19 cellular contexts compared by ENCODE assay signal in genomic region chr18:24534737-24535136, GRCh38.
"Had no signal": no experiment of that assay in that cellular context is flagged by ENCODE, and none has a peak within 500 bp of the region (broad histone marks: within the 10 kb centered on the region; RNA-seq: fewer than 3 reads in every experiment).

No MANE protein-coding gene starts in this region.

- H3K27me3 ChIP-seq: neural progenitor cell, ovary, right atrium auricular region, testis, tibial nerve had no signal

- H3K9me3 ChIP-seq: heart left ventricle, ovary, right atrium auricular region, testis, tibial nerve had no signal

- H3K4me1 ChIP-seq: right atrium auricular region, testis had no signal

- H3K27ac Mint-ChIP-seq: endodermal cell; mesothelial cell of epicardium; natural killer cell treated with Interleukin-12 subunit alpha and Interleukin-12 subunit beta and Interleukin-15 and Interleukin-18, amount 100 ng/mL, for 72 hours; neural progenitor cell; stimulated activated memory B cell treated with anti-CD40 and anti-IgM and Interleukin-4, amounts not matched to agents 10 μg/mL and 1 μg/mL and 100 μg/mL, for 72 hours; stimulated activated naive CD8-positive, alpha-beta T cell treated with anti-CD3 and anti-CD28 coated beads, Interleukin-15, Interleukin-2, amounts not matched to agents 100 ng/mL and 50 ng/mL, for 24 hours had no signal

- ATAC-seq: heart left ventricle; left lobe of liver; natural killer cell treated with Interleukin-12 subunit alpha and Interleukin-12 subunit beta and Interleukin-15 and Interleukin-18, amount 100 ng/mL, for 72 hours; stimulated activated memory B cell treated with anti-CD40 and anti-IgM and Interleukin-4, amounts not matched to agents 10 μg/mL and 1 μg/mL and 100 μg/mL, for 72 hours had no signal

- H3K4me3 ChIP-seq: heart left ventricle, neural progenitor cell, ovary, right atrium auricular region, testis, tibial nerve had no signal

- H3K36me3 Mint-ChIP-seq: mesothelial cell of epicardium; natural killer cell treated with Interleukin-12 subunit alpha and Interleukin-12 subunit beta and Interleukin-15 and Interleukin-18, amount 100 ng/mL, for 72 hours; neural progenitor cell; stimulated activated memory B cell treated with anti-CD40 and anti-IgM and Interleukin-4, amounts not matched to agents 10 μg/mL and 1 μg/mL and 100 μg/mL, for 72 hours had no signal

- H3K4me2 ChIP-seq: neural progenitor cell had no signal

- H3K36me3 ChIP-seq: heart left ventricle, neural progenitor cell, ovary, right atrium auricular region, tibial nerve had no signal

- H3K4me3 Mint-ChIP-seq: endodermal cell; mesothelial cell of epicardium; natural killer cell treated with Interleukin-12 subunit alpha and Interleukin-12 subunit beta and Interleukin-15 and Interleukin-18, amount 100 ng/mL, for 72 hours; neural progenitor cell; stimulated activated memory B cell treated with anti-CD40 and anti-IgM and Interleukin-4, amounts not matched to agents 10 μg/mL and 1 μg/mL and 100 μg/mL, for 72 hours; stimulated activated naive CD8-positive, alpha-beta T cell treated with anti-CD3 and anti-CD28 coated beads, Interleukin-15, Interleukin-2, amounts not matched to agents 100 ng/mL and 50 ng/mL, for 24 hours had no signal

- H3K9ac ChIP-seq: neural progenitor cell had no signal

- H3K27ac ChIP-seq: heart left ventricle, neural progenitor cell, ovary, right atrium auricular region, testis, tibial nerve had no signal

- H3K9me3 Mint-ChIP-seq: endodermal cell, mesothelial cell of epicardium had no signal

- H2AFZ ChIP-seq: neural progenitor cell had no signal

- DNase-seq: dermis blood vessel endothelial cell; endodermal cell; erythroblast; heart left ventricle; hippocampal formation; mammary epithelial cell; nucleus accumbens; ovary; stimulated activated CD4-positive, alpha-beta T cell treated with anti-CD3 and anti-CD28 coated beads, Interleukin-4, amount 100 ng/mL, for 1 hour; stimulated activated CD8-positive, alpha-beta memory T cell treated with anti-CD3 and anti-CD28 coated beads, Interleukin-4, amount 100 ng/mL, for 48 hours; testis had no signal

- H3K4me1 Mint-ChIP-seq: stimulated activated memory B cell treated with anti-CD40 and anti-IgM and Interleukin-4, amounts not matched to agents 10 μg/mL and 1 μg/mL and 100 μg/mL, for 72 hours had no signal
